1 cellular context compared by ENCODE assay signal in the genomic region with DNA sequence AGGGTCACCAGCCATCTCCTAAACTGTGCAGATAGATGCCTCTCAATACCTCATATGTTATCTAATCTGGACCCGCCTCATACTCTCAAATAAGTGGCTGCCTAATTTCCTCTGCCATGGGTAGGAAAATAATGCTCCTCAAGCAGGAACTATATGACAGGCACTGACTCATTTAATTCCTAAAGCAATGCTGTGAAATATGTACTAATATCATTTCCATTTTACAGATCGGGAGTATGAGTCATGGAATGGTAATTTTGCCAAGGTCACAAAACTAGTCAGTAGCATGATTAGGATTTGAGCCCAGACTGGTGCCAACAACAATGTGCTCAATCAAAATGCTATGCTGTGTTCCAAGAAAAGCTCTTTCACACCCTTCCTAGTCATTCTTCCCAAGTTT.
TF ChIP-seq lines count a peak whose summit lies in the region.

No MANE protein-coding gene starts in this region.

TF ChIP-seq in IMR-90, 13 proteins besides CTCF, POLR2A, EP300 and RAD21:
- TF ChIP-seq SMC3 (IDR thresholded peaks at IDR 0.05; ENCODE audit: low read depth, low read length) (no peak), FOS (IDR thresholded peaks at IDR 0.05; ENCODE audit: low read depth, low read length) (no peak), CEBPB (IDR thresholded peaks at IDR 0.05; ENCODE audit: low read depth, low read length) (no peak), USF2 (IDR thresholded peaks at IDR 0.05; ENCODE audit: low read depth, low read length) (no peak), CHD1 (IDR thresholded peaks at IDR 0.05; ENCODE audit: low read depth, low read length) (no peak), ELK1 (IDR thresholded peaks at IDR 0.05; ENCODE audit: borderline replicate concordance, low read depth, low read length) (no peak), BHLHE40 (IDR thresholded peaks at IDR 0.05; ENCODE audit: low read depth, low read length) (no peak), NFE2L2 (IDR thresholded peaks at IDR 0.05; ENCODE audit: low read depth, low read length) (no peak), RFX5 (IDR thresholded peaks at IDR 0.05; ENCODE audit: low read depth, low read length) (no peak), MAFK (IDR thresholded peaks at IDR 0.05; ENCODE audit: low read depth, low read length) (no peak), MAZ (IDR thresholded peaks at IDR 0.05; ENCODE audit: borderline replicate concordance, low read depth, low read length) (no peak), RCOR1 (IDR thresholded peaks at IDR 0.05; ENCODE audit: insufficient replicate concordance, low read length) (no peak), MXI1 (IDR thresholded peaks at IDR 0.05; ENCODE audit: borderline replicate concordance, low read depth, low read length) (no peak)
